In genomic region chrX:135973548-135974278, GRCh38 we compare ENCODE assay signal across 8 cellular contexts. TPM values are rescaled to one million over a fixed set of nuclear protein-coding genes. Genes with fewer than 3 reads are reported as not detected.
DNase-seq lines count a peak whose midpoint lies in the region; ATAC-seq and TF ChIP-seq lines count a peak whose summit lies in the region.

Gene MMGT1 (minus strand): TSS chrX:135973988. CDS start chrX:135973675, 313 bp downstream.

- peak within 1 kb of the TSS; percentile 67 for H3K4me3 ChIP-seq in suprapubic skin

- no peaks in the 10 kb centered on the region for H3K36me3 ChIP-seq in suprapubic skin

- peak within 1 kb of the TSS; percentile 94 for H3K4me3 Mint-ChIP-seq in activated naive CD4-positive, alpha-beta T cell treated with anti-CD3 and anti-CD28 coated beads, Interleukin-2, amount 50 U/mL, for 24 hours

- H3K27ac Mint-ChIP-seq in activated naive CD4-positive, alpha-beta T cell treated with anti-CD3 and anti-CD28 coated beads, Interleukin-2, amount 50 U/mL, for 24 hours: peak within 1 kb of the TSS; percentile 94

- no peaks in the 10 kb centered on the region for H3K27me3 Mint-ChIP-seq in activated naive CD4-positive, alpha-beta T cell treated with anti-CD3 and anti-CD28 coated beads, Interleukin-2, amount 50 U/mL, for 24 hours

- WGBS in suprapubic skin: 38% methylated on average over 36 of the region's 65 CpGs

- DNase-seq in GM04503 (ENCODE audit: low read depth) (peak; percentile 42), NCI-H1092 (lab: John Stamatoyannopoulos, UW) (peak; percentile 79), glomerular endothelial cell (ENCODE audit: extremely low read depth, low read depth, low spot score) (peak; percentile 60), occipital lobe (lab: John Stamatoyannopoulos, UW) (peak; percentile 84), suprapubic skin (ENCODE audit: low spot score in 2 of 2) (peak; percentile 88)

- peak; percentile 68 for ATAC-seq in HG02571 (IDR thresholded peaks at IDR 0.05; ENCODE audit: unreplicated experiment)
- ATAC-seq in SK-N-SH treated with all-trans-retinoic acid at 6 μM for 48 hours: peak; percentile 85

- peaks cover 31% of the 10 kb centered on the region for H3K4me1 Mint-ChIP-seq in activated naive CD4-positive, alpha-beta T cell treated with anti-CD3 and anti-CD28 coated beads, Interleukin-2, amount 50 U/mL, for 24 hours

- peak within 1 kb of the TSS; percentile 92 for H3K27ac ChIP-seq in suprapubic skin

- peaks cover 16% of the 10 kb centered on the region for H3K4me1 ChIP-seq in suprapubic skin

- H3K27me3 ChIP-seq in suprapubic skin: no peaks in the 10 kb centered on the region

- TF ChIP-seq EP300 in suprapubic skin (IDR thresholded peaks at IDR 0.05): no peak

- no peaks in the 10 kb centered on the region for H3K9me3 ChIP-seq in suprapubic skin

- no peaks in the 10 kb centered on the region for H3K36me3 Mint-ChIP-seq in activated naive CD4-positive, alpha-beta T cell treated with anti-CD3 and anti-CD28 coated beads, Interleukin-2, amount 50 U/mL, for 24 hours

- H3K9me3 Mint-ChIP-seq in activated naive CD4-positive, alpha-beta T cell treated with anti-CD3 and anti-CD28 coated beads, Interleukin-2, amount 50 U/mL, for 24 hours: no peaks in the 10 kb centered on the region

- TF ChIP-seq CTCF in suprapubic skin (IDR thresholded peaks at IDR 0.05): no peak

- peak in 1 of 2 donors; percentile 28 for TF ChIP-seq POLR2A in suprapubic skin (IDR thresholded peaks at IDR 0.05)

TF ChIP-seq in SK-N-SH treated with all-trans-retinoic acid at 6 μM for 48 hours, 23 proteins besides CTCF, POLR2A, EP300 and RAD21:
- TF ChIP-seq ZFP30 (CRISPR knock-in tag; IDR thresholded peaks at IDR 0.05): no peak
- 0 out of 2 replicates have a peak, but pooled peaks have one; percentile 59 for TF ChIP-seq BACH2 (CRISPR knock-in tag; IDR thresholded peaks at IDR 0.05; ENCODE audit: borderline replicate concordance)
- TF ChIP-seq CSDC2 (CRISPR knock-in tag; IDR thresholded peaks at IDR 0.05): peak; percentile 70; the same call in 1 of the 2 replicates
- TF ChIP-seq TOX (CRISPR knock-in tag; IDR thresholded peaks at IDR 0.05; ENCODE audit: borderline replicate concordance): no peak

RNA-seq across cellular contexts. Expression of gene MMGT1, which starts in this region (rescaled TPM):
- total RNA-seq in glomerular endothelial cell (13.4 and 14.6 TPM in 2 replicates), occipital lobe (16.7 TPM), suprapubic skin (10 to 100 TPM; 17.4 to 26.7 (median 23.3) TPM)

Comparison
In these comparisons a context has a peak if more than half of its experiments do, and no peak if none do; other contexts are left out.
1. Peak in every context shown above with its lines: DNase-seq, ATAC-seq, H3K4me3 ChIP-seq and H3K27ac ChIP-seq.